Comparison of ENCODE assay signal across 1 cellular context in the genomic region with DNA sequence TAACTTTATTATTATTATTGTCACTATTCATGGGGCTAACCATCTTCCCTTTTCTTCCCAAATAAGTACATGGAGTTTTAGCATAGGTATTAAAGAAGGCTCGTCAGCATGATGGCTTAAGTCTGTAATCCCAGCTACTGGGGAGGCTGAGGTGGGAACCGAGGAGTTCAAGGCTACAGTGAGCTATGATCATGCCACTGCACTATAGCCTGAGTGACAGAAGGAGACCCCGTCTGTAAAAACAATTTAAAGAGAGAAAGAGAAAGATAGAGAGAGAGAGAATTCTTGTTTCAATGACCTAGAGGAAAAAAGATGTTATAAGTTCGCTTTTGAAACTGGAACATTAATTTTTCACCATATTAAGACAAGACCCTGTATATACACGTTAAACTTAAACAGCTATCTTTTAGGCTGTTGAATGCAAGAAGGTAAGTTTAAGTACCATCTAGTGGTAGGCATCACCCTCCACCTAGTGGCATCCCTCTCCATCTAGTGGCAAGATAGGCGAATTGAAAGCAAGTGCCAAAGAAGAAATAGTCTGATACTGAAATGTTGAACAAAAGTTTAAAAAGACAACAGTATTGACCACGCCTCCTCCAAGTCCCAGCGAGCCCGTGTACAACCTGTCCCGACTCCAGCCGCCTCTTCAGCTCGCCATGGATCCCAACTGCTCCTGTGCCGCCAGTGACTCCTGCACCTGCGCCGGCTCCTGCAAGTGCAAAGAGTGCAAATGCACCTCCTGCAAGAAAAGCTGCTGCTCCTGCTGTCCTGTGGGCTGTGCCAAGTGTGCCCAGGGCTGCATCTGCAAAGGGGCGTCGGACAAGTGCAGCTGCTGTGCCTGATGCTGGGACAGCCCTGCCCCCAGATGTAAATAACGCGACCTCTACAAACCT.
TF ChIP-seq lines count a peak whose summit lies in the region.

No MANE protein-coding gene starts in this region.

TF ChIP-seq in WTC11, 78 proteins besides CTCF, POLR2A, EP300 and RAD21 (continued from another document):
- TF ChIP-seq PRDM15 (CRISPR knock-in tag; IDR thresholded peaks at IDR 0.05) (no peak), SMAD3 (CRISPR knock-in tag; IDR thresholded peaks at IDR 0.05; ENCODE audit: borderline replicate concordance) (no peak), ZNF121 (CRISPR knock-in tag; IDR thresholded peaks at IDR 0.05) (no peak), ZSCAN18 (CRISPR knock-in tag; IDR thresholded peaks at IDR 0.05) (no peak), FOXP1 (CRISPR knock-in tag; IDR thresholded peaks at IDR 0.05; ENCODE audit: borderline replicate concordance) (no peak), EMX1 (CRISPR knock-in tag; IDR thresholded peaks at IDR 0.05) (no peak)
- TF ChIP-seq, protein P1, sequence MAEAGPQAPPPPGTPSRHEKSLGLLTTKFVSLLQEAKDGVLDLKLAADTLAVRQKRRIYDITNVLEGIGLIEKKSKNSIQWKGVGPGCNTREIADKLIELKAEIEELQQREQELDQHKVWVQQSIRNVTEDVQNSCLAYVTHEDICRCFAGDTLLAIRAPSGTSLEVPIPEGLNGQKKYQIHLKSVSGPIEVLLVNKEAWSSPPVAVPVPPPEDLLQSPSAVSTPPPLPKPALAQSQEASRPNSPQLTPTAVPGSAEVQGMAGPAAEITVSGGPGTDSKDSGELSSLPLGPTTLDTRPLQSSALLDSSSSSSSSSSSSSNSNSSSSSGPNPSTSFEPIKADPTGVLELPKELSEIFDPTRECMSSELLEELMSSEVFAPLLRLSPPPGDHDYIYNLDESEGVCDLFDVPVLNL (CRISPR knock-in tag; IDR thresholded peaks at IDR 0.05; ENCODE audit: borderline replicate concordance, low read depth) = no peak
